Comparison of ENCODE assay signal across 1 cellular context in the genomic region with DNA sequence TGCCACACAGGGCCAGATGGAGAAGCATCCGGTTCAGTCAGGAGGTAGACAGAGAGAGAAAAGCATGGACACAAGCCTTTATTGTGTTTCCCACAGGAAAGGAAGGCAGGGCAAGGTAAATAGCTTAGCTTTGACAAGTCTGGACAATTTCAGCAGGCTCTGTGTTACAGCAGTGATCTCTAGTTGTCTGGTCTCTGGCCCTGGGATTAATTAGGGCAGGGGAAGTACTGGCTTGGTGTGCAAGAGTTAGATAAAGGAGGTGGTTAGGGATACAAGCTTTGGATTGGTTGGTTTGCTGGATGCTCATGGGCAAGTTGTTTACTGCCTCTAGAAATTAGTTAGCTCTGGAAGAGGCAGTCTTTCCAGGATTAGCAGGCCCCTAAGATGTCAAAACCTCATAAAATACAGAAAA.
A peak's percentile ranks its signal among the peaks of the same experiment; 100 is the strongest.
TF ChIP-seq lines count a peak whose summit lies in the region.

No MANE protein-coding gene starts in this region.

TF ChIP-seq in HepG2, 621 proteins besides CTCF, POLR2A, EP300 and RAD21 (continued from another document and continues in another):
- TF ChIP-seq, protein P1, sequence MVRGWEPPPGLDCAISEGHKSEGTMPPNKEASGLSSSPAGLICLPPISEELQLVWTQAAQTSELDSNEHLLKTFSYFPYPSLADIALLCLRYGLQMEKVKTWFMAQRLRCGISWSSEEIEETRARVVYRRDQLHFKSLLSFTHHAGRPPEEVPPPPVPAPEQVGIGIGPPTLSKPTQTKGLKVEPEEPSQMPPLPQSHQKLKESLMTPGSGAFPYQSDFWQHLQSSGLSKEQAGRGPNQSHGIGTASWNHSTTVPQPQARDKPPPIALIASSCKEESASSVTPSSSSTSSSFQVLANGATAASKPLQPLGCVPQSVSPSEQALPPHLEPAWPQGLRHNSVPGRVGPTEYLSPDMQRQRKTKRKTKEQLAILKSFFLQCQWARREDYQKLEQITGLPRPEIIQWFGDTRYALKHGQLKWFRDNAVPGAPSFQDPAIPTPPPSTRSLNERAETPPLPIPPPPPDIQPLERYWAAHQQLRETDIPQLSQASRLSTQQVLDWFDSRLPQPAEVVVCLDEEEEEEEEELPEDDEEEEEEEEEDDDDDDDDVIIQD (CRISPR knock-in tag; IDR thresholded peaks at IDR 0.05; ENCODE audit: low read depth): peak; percentile 72
- TF ChIP-seq YEATS2 (CRISPR knock-in tag; IDR thresholded peaks at IDR 0.05; ENCODE audit: borderline replicate concordance): peak; percentile 15; the same call in 1 of the 2 replicates
- no peak for TF ChIP-seq GABPA (IDR thresholded peaks at IDR 0.05; ENCODE audit: low read depth, low read length)
- TF ChIP-seq GABPA (CRISPR knock-in tag; IDR thresholded peaks at IDR 0.05; ENCODE audit: low read depth): 0 out of 2 replicates have a peak, but pooled peaks have one; percentile 41
- TF ChIP-seq, protein P2, sequence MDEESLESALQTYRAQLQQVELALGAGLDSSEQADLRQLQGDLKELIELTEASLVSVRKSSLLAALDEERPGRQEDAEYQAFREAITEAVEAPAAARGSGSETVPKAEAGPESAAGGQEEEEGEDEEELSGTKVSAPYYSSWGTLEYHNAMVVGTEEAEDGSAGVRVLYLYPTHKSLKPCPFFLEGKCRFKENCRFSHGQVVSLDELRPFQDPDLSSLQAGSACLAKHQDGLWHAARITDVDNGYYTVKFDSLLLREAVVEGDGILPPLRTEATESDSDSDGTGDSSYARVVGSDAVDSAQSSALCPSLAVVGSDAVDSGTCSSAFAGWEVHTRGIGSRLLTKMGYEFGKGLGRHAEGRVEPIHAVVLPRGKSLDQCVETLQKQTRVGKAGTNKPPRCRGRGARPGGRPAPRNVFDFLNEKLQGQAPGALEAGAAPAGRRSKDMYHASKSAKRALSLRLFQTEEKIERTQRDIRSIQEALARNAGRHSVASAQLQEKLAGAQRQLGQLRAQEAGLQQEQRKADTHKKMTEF (CRISPR knock-in tag; IDR thresholded peaks at IDR 0.05): peak; percentile 67
- TF ChIP-seq BCL6 (CRISPR knock-in tag; IDR thresholded peaks at IDR 0.05): peak; percentile 23; the same call in 1 of the 2 replicates
- TF ChIP-seq ZFYVE20 (CRISPR knock-in tag; IDR thresholded peaks at IDR 0.05; ENCODE audit: borderline replicate concordance, low read depth): no peak
- TF ChIP-seq, protein P3, sequence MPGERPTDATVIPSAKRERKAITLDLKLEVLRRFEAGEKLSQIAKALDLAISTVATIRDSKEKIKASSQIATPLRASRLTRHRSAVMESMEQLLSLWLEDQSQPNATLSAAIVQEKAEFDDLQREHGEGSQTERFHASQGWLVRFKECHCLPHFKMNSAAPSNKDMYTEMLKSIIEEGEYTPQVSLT (CRISPR knock-in tag; IDR thresholded peaks at IDR 0.05; ENCODE audit: borderline replicate concordance, low read depth): no peak
- TF ChIP-seq ZNF530 (CRISPR knock-in tag; IDR thresholded peaks at IDR 0.05; ENCODE audit: low read depth): no peak
- TF ChIP-seq CHCHD3 (CRISPR knock-in tag; IDR thresholded peaks at IDR 0.05): no peak
- TF ChIP-seq ZSCAN29 (CRISPR knock-in tag; conservative IDR thresholded peaks at IDR 0.05): 0 out of 2 replicates have a peak, but pooled peaks have one; percentile 59
- 0 out of 2 replicates have a peak, but pooled peaks have one; percentile 46 for TF ChIP-seq KLF6 (CRISPR knock-in tag; IDR thresholded peaks at IDR 0.05)
- TF ChIP-seq MXD4 (CRISPR knock-in tag; IDR thresholded peaks at IDR 0.05): no peak
- TF ChIP-seq, protein P4, sequence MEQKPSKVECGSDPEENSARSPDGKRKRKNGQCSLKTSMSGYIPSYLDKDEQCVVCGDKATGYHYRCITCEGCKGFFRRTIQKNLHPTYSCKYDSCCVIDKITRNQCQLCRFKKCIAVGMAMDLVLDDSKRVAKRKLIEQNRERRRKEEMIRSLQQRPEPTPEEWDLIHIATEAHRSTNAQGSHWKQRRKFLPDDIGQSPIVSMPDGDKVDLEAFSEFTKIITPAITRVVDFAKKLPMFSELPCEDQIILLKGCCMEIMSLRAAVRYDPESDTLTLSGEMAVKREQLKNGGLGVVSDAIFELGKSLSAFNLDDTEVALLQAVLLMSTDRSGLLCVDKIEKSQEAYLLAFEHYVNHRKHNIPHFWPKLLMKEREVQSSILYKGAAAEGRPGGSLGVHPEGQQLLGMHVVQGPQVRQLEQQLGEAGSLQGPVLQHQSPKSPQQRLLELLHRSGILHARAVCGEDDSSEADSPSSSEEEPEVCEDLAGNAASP (CRISPR knock-in tag; IDR thresholded peaks at IDR 0.05; ENCODE audit: borderline replicate concordance): 0 out of 2 replicates have a peak, but pooled peaks have one; percentile 21
- peak; percentile 42; the same call in 1 of the 2 replicates for TF ChIP-seq ZBTB20 (CRISPR knock-in tag; IDR thresholded peaks at IDR 0.05; ENCODE audit: borderline replicate concordance, low read depth)
- peak; percentile 80 for TF ChIP-seq SAP130 (CRISPR knock-in tag; IDR thresholded peaks at IDR 0.05; ENCODE audit: low read depth)
- TF ChIP-seq, protein P5, sequence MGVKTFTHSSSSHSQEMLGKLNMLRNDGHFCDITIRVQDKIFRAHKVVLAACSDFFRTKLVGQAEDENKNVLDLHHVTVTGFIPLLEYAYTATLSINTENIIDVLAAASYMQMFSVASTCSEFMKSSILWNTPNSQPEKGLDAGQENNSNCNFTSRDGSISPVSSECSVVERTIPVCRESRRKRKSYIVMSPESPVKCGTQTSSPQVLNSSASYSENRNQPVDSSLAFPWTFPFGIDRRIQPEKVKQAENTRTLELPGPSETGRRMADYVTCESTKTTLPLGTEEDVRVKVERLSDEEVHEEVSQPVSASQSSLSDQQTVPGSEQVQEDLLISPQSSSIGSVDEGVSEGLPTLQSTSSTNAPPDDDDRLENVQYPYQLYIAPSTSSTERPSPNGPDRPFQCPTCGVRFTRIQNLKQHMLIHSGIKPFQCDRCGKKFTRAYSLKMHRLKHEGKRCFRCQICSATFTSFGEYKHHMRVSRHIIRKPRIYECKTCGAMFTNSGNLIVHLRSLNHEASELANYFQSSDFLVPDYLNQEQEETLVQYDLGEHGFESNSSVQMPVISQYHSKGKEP (CRISPR knock-in tag; IDR thresholded peaks at IDR 0.05): 0 out of 2 replicates have a peak, but pooled peaks have one; percentile 7
- TF ChIP-seq MED1 (CRISPR knock-in tag; IDR thresholded peaks at IDR 0.05): no peak; the same call in 1 of the 2 replicates
- no peak for TF ChIP-seq RFX1 (IDR thresholded peaks at IDR 0.05)
- TF ChIP-seq, protein P6, sequence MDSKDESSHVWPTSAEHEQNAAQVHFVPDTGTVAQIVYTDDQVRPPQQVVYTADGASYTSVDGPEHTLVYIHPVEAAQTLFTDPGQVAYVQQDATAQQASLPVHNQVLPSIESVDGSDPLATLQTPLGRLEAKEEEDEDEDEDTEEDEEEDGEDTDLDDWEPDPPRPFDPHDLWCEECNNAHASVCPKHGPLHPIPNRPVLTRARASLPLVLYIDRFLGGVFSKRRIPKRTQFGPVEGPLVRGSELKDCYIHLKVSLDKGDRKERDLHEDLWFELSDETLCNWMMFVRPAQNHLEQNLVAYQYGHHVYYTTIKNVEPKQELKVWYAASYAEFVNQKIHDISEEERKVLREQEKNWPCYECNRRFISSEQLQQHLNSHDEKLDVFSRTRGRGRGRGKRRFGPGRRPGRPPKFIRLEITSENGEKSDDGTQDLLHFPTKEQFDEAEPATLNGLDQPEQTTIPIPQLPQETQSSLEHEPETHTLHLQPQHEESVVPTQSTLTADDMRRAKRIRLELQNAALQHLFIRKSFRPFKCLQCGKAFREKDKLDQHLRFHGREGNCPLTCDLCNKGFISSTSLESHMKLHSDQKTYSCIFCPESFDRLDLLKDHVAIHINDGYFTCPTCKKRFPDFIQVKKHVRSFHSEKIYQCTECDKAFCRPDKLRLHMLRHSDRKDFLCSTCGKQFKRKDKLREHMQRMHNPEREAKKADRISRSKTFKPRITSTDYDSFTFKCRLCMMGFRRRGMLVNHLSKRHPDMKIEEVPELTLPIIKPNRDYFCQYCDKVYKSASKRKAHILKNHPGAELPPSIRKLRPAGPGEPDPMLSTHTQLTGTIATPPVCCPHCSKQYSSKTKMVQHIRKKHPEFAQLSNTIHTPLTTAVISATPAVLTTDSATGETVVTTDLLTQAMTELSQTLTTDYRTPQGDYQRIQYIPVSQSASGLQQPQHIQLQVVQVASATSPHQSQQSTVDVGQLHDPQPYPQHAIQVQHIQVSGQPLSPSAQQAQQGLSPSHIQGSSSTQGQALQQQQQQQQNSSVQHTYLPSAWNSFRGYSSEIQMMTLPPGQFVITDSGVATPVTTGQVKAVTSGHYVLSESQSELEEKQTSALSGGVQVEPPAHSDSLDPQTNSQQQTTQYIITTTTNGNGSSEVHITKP (CRISPR knock-in tag; IDR thresholded peaks at IDR 0.05; ENCODE audit: low read depth): peak; percentile 28; the same call in 1 of the 2 replicates
- 0 out of 2 replicates have a peak, but pooled peaks have one; percentile 27 for TF ChIP-seq MYNN (CRISPR knock-in tag; IDR thresholded peaks at IDR 0.05; ENCODE audit: low read depth)
- TF ChIP-seq TBX2 (CRISPR knock-in tag; IDR thresholded peaks at IDR 0.05; ENCODE audit: borderline replicate concordance): peak; percentile 86; the same call in 1 of the 2 replicates
- TF ChIP-seq ERF (CRISPR knock-in tag; IDR thresholded peaks at IDR 0.05): 0 out of 2 replicates have a peak, but pooled peaks have one; percentile 46
- no peak for TF ChIP-seq CENPX (CRISPR knock-in tag; IDR thresholded peaks at IDR 0.05)
- TF ChIP-seq, protein P7, sequence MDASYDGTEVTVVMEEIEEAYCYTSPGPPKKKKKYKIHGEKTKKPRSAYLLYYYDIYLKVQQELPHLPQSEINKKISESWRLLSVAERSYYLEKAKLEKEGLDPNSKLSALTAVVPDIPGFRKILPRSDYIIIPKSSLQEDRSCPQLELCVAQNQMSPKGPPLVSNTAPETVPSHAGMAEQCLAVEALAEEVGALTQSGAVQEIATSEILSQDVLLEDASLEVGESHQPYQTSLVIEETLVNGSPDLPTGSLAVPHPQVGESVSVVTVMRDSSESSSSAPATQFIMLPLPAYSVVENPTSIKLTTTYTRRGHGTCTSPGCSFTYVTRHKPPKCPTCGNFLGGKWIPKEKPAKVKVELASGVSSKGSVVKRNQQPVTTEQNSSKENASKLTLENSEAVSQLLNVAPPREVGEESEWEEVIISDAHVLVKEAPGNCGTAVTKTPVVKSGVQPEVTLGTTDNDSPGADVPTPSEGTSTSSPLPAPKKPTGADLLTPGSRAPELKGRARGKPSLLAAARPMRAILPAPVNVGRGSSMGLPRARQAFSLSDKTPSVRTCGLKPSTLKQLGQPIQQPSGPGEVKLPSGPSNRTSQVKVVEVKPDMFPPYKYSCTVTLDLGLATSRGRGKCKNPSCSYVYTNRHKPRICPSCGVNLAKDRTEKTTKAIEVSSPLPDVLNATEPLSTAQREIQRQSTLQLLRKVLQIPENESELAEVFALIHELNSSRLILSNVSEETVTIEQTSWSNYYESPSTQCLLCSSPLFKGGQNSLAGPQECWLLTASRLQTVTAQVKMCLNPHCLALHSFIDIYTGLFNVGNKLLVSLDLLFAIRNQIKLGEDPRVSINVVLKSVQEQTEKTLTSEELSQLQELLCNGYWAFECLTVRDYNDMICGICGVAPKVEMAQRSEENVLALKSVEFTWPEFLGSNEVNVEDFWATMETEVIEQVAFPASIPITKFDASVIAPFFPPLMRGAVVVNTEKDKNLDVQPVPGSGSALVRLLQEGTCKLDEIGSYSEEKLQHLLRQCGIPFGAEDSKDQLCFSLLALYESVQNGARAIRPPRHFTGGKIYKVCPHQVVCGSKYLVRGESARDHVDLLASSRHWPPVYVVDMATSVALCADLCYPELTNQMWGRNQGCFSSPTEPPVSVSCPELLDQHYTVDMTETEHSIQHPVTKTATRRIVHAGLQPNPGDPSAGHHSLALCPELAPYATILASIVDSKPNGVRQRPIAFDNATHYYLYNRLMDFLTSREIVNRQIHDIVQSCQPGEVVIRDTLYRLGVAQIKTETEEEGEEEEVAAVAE (CRISPR knock-in tag; IDR thresholded peaks at IDR 0.05; ENCODE audit: borderline replicate concordance): 0 out of 2 replicates have a peak, but pooled peaks have one; percentile 33
- 0 out of 2 replicates have a peak, but pooled peaks have one; percentile 71 for TF ChIP-seq ZNF792 (CRISPR knock-in tag; IDR thresholded peaks at IDR 0.05)
- TF ChIP-seq FOXO1 (CRISPR knock-in tag; IDR thresholded peaks at IDR 0.05): peak; percentile 77
- TF ChIP-seq ELF1 (CRISPR knock-in tag; IDR thresholded peaks at IDR 0.05): peak; percentile 22; the same call in 1 of the 2 replicates
- TF ChIP-seq HOXA3 (CRISPR knock-in tag; IDR thresholded peaks at IDR 0.05): peak; percentile 30; the same call in 1 of the 2 replicates
- TF ChIP-seq MLLT10 (CRISPR knock-in tag; IDR thresholded peaks at IDR 0.05): no peak
- no peak for TF ChIP-seq NR2F6 (IDR thresholded peaks at IDR 0.05)
- TF ChIP-seq NR2F6 (CRISPR knock-in tag; IDR thresholded peaks at IDR 0.05): peak; percentile 24; the same call in 1 of the 2 replicates
- 0 out of 2 replicates have a peak, but pooled peaks have one; percentile 35 for TF ChIP-seq ZSCAN9 (CRISPR knock-in tag; IDR thresholded peaks at IDR 0.05; ENCODE audit: borderline replicate concordance)
- peak; percentile 41; the same call in 1 of the 2 replicates for TF ChIP-seq KAT8 (CRISPR knock-in tag; IDR thresholded peaks at IDR 0.05)
- TF ChIP-seq PPARG (CRISPR knock-in tag; conservative IDR thresholded peaks at IDR 0.05): 0 out of 2 replicates have a peak, but pooled peaks have one; percentile 34
- peak; percentile 23; the same call in 1 of the 2 replicates for TF ChIP-seq SPEN (CRISPR knock-in tag; IDR thresholded peaks at IDR 0.05; ENCODE audit: low read depth)
- TF ChIP-seq ZNF333 (CRISPR knock-in tag; IDR thresholded peaks at IDR 0.05; ENCODE audit: borderline replicate concordance): no peak
- peak; percentile 16; the same call in 1 of the 2 replicates for TF ChIP-seq SP5 (CRISPR knock-in tag; IDR thresholded peaks at IDR 0.05; ENCODE audit: borderline replicate concordance, low read depth)
- no peak for TF ChIP-seq FOXA1 (IDR thresholded peaks at IDR 0.05)
- peak; percentile 72; the same call in 1 of the 2 replicates for TF ChIP-seq FOXA1 (CRISPR knock-in tag; IDR thresholded peaks at IDR 0.05)
- TF ChIP-seq ATRX (CRISPR knock-in tag; IDR thresholded peaks at IDR 0.05; ENCODE audit: borderline replicate concordance): no peak
- TF ChIP-seq ZNF331 (CRISPR knock-in tag; IDR thresholded peaks at IDR 0.05): peak; percentile 78; the same call in 1 of the 2 replicates
- TF ChIP-seq HDAC2 (CRISPR knock-in tag; IDR thresholded peaks at IDR 0.05): peak; percentile 82
- peak; percentile 27; the same call in 1 of the 2 replicates for TF ChIP-seq SALL1 (CRISPR knock-in tag; IDR thresholded peaks at IDR 0.05)
- TF ChIP-seq ELF3 (CRISPR knock-in tag; IDR thresholded peaks at IDR 0.05): peak; percentile 66; the same call in 1 of the 2 replicates
- no peak for TF ChIP-seq YEATS4 (CRISPR knock-in tag; IDR thresholded peaks at IDR 0.05; ENCODE audit: borderline replicate concordance)
- TF ChIP-seq MEIS1 (CRISPR knock-in tag; IDR thresholded peaks at IDR 0.05; ENCODE audit: borderline replicate concordance): no peak
- no peak for TF ChIP-seq HIVEP1 (CRISPR knock-in tag; IDR thresholded peaks at IDR 0.05)
- TF ChIP-seq ZFP1 (CRISPR knock-in tag; IDR thresholded peaks at IDR 0.05): 0 out of 2 replicates have a peak, but pooled peaks have one; percentile 69
- TF ChIP-seq HMG20B (CRISPR knock-in tag; conservative IDR thresholded peaks at IDR 0.05): 0 out of 2 replicates have a peak, but pooled peaks have one; percentile 37
- TF ChIP-seq FOXK1 (CRISPR knock-in tag; IDR thresholded peaks at IDR 0.05; ENCODE audit: borderline replicate concordance, low read depth): peak; percentile 56; the same call in 1 of the 2 replicates
